In the genomic region with DNA sequence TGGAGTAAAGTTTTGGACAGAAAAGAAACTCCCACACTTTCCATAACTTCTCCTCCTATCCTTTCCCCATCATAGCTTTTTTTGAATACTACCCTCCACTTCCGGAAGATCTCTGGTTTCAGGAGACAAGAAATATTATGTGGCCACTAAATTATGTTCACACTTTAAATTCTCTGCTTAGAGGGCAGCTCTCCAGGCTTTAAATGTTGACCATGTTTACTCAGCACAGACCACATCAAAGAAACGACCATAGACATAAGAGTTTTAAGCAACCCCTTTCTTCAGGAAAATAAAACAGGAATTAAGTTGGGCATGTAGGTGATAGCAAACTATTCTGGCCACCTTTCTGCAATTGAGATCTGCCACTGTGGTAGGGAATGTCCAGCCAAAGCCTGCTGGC, we compare ENCODE assay signal across 10 cellular contexts.
"Had no signal": no experiment of that assay in that cellular context is flagged by ENCODE, and none has a peak within 500 bp of the region (broad histone marks: within the 10 kb centered on the region; RNA-seq: fewer than 3 reads in every experiment).

No MANE protein-coding gene starts in this region.

- H2AFZ ChIP-seq: GM23248, GM23338 had no signal

- DNase-seq: GM23248, GOT3, H7, H9, HCEC 1CT, HFFc6 had no signal

- H3K9ac ChIP-seq: GM23248 had no signal

- H3K9me3 ChIP-seq: HAP-1 had no signal

- ATAC-seq: GM23338 had no signal

- H3K4me1 ChIP-seq: HAP-1 had no signal

- H3K4me2 ChIP-seq: GM23338 had no signal

- FAIRE-seq: H1, H54 had no signal

- H3K4me3 ChIP-seq: GM23248, GM23338, HAP-1 had no signal

- H3K27ac ChIP-seq: GM23248 had no signal

- H3K36me3 ChIP-seq: HAP-1 had no signal
